34 cellular contexts compared by ENCODE assay signal in the genomic region with DNA sequence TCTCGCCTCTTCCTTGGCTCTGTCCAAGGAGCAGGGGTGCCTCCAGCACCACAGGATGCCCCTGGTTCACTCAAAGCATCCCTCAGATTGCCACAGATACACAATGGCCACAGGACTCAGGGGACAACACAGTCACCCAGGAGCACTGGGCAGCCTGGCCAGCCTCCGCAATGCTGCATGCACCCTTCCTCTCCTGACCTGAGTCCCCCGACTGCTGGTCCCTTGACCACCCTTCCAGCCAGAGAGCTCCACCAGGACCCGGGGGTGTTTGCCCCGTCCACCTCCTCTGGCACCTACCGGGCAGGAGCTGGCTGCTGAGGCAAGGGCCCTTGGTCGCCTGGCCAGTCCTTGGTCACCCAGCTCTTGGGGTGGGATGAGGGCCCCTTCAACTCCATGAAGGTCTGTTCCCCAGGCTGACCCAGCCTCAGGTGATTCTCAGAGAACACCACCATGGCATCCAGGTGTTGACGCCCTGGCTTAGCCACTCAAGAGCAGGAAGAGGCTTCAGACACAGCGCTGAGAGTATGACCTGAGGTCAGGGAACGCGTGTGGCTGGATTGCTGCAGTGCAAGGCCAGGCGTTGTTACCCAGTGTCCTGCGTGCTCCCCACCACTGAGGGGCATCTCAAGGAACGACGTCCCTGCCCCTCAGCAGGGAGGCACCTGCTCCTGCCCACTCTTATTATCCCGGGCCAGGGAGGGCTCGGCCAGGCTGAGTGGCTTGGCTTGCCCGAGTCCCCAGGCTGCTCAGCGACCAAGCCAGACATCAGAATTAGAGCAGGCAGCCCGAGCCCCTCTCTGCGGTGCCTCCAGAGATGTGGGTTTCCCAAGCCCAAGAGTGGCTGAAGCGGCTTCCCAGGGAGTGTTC. TPM values are rescaled to one million over a fixed set of nuclear protein-coding genes. Genes with fewer than 3 reads are reported as not detected.
"Had no signal": no experiment of that assay in that cellular context is flagged by ENCODE, and none has a peak within 500 bp of the region (broad histone marks: within the 10 kb centered on the region; RNA-seq: fewer than 3 reads in every experiment).

No MANE protein-coding gene starts in this region.

- H3K27me3 ChIP-seq: adrenal gland, body of pancreas had no signal

- H3K4me3 ChIP-seq: adrenal gland, body of pancreas, breast epithelium had no signal

- DNase-seq: activated B cell treated with CpG ODN at 0.5 μM for 24 hours; activated CD4-positive, alpha-beta memory T cell treated with anti-CD3 and anti-CD28 coated beads for 36 hours; activated CD4-positive, alpha-beta T cell treated with anti-CD3 and anti-CD28 coated beads for 4 hours; activated CD4-positive, alpha-beta T cell treated with anti-CD3 and anti-CD28 coated beads, Interleukin-2, amount 10 ng/mL, durations not matched to agents 24 days and 14 days; activated CD4-positive, alpha-beta T cell treated with anti-CD3 and anti-CD28 coated beads, Interleukin-2, amount 50 U/mL, for 1 hour; activated CD4-positive, alpha-beta T cell treated with anti-CD3 and anti-CD28 coated beads, Interleukin-2, amount 50 U/mL, for 4 hours; activated CD4-positive, CD25-positive, alpha-beta regulatory T cell treated with anti-CD3 and anti-CD28 coated beads, Interleukin-2, amount 50 U/mL, for 72 hours; activated CD8-positive, alpha-beta memory T cell treated with anti-CD3 and anti-CD28 coated beads, Interleukin-2, amount 50 U/mL, for 4 hours; activated CD8-positive, alpha-beta T cell treated with anti-CD3 and anti-CD28 coated beads for 36 hours; activated effector memory CD4-positive, alpha-beta T cell treated with anti-CD3 and anti-CD28 coated beads, Interleukin-2, amount 50 U/mL, for 16 hours; activated gamma-delta T cell treated with Interleukin-2 at 50 U/mL for 16 hours; activated naive CD4-positive, alpha-beta T cell; activated naive CD4-positive, alpha-beta T cell treated with anti-CD3 and anti-CD28 coated beads for 36 hours; activated naive CD4-positive, alpha-beta T cell treated with anti-CD3 and anti-CD28 coated beads, Interleukin-2, amount 50 U/mL, for 16 hours; activated naive CD8-positive, alpha-beta T cell treated with anti-CD3 and anti-CD28 coated beads for 36 hours; activated T-cell treated with anti-CD3 and anti-CD28 coated beads for 4 hours; activated T-cell treated with anti-CD3 and anti-CD28 coated beads, Interleukin-2, amount 50 U/mL, for 1 hour; activated T-cell treated with anti-CD3 and anti-CD28 coated beads, Interleukin-2, amount 50 U/mL, for 4 hours; activated T-cell treated with anti-CD3 and anti-CD28 coated beads, Interleukin-2, amount 50 U/mL, for 72 hours; adrenal gland; amniotic stem cell; aorta; body of pancreas; brain microvascular endothelial cell; central memory CD4-positive, alpha-beta T cell; T-helper 1 cell; T-helper 2 cell; T-helper 9 cell had no signal

- H3K36me3 ChIP-seq: adrenal gland, brain microvascular endothelial cell, breast epithelium had no signal

- H3K27ac ChIP-seq: adrenal gland, body of pancreas, brain microvascular endothelial cell, breast epithelium, VCaP had no signal

- ATAC-seq: activated CD8-positive, alpha-beta T cell treated with anti-CD3 and anti-CD28 coated beads for 36 hours; activated naive CD4-positive, alpha-beta T cell treated with anti-CD3 and anti-CD28 coated beads, Interleukin-2, amount 50 U/mL, for 72 hours; activated T-cell treated with anti-CD3 and anti-CD28 coated beads, Interleukin-2, amount 50 U/mL, for 4 hours; activated T-cell treated with anti-CD3 and anti-CD28 coated beads, Interleukin-2, amount 50 U/mL, for 72 hours; activated T-helper 17 cell treated with anti-CD3 and anti-CD28 coated beads, Interleukin-2, amount 50 U/mL, for 72 hours; body of pancreas had no signal

- H3K4me1 ChIP-seq: adrenal gland, breast epithelium had no signal

- H3K9me3 ChIP-seq: adrenal gland, body of pancreas had no signal

RNA-seq across cellular contexts. Expression of a gene that starts 10.2 kb away (rescaled TPM):
- total RNA-seq: activated B cell treated with CpG ODN at 0.5 μM for 24 hours; activated CD4-positive, alpha-beta memory T cell treated with anti-CD3 and anti-CD28 coated beads for 36 hours; activated CD4-positive, alpha-beta T cell treated with anti-CD3 and anti-CD28 coated beads, Interleukin-2, amount 10 ng/mL, durations not matched to agents 24 days and 14 days; activated CD8-positive, alpha-beta memory T cell treated with anti-CD3 and anti-CD28 coated beads for 36 hours; activated naive CD4-positive, alpha-beta T cell treated with anti-CD3 and anti-CD28 coated beads for 36 hours; activated naive CD8-positive, alpha-beta T cell treated with anti-CD3 and anti-CD28 coated beads for 36 hours; activated T-cell treated with anti-CD3 and anti-CD28 coated beads, Interleukin-2, amount 50 U/mL, for 4 hours; activated T-cell treated with anti-CD3 and anti-CD28 coated beads, Interleukin-2, amount 50 U/mL, for 72 hours; activated T-helper 1 cell treated with anti-CD3 and anti-CD28 coated beads, Interleukin-12 subunit alpha, Interleukin-12 subunit beta, Interleukin-2, Interleukin-4 antibody, amounts not matched to agents 30 ng/mL and 10 ng/mL and 1 ng/mL, durations not matched to agents 14 hours and 24 hours and 36 hours; activated T-helper 17 cell treated with anti-CD3 and anti-CD28 coated beads, Interleukin-2, amount 50 U/mL, for 72 hours had no signal
